27 cellular contexts compared by ENCODE assay signal in genomic region chr12:93148412-93148811, GRCh38.
"Had no signal": no experiment of that assay in that cellular context is flagged by ENCODE, and none has a peak within 500 bp of the region (broad histone marks: within the 10 kb centered on the region; RNA-seq: fewer than 3 reads in every experiment).

No MANE protein-coding gene starts in this region.

- H3K4me1 Mint-ChIP-seq: activated CD8-positive, alpha-beta memory T cell treated with anti-CD3 and anti-CD28 coated beads, Interleukin-2, amount 10 ng/mL, durations not matched to agents 7 days and 5 days; naive thymus-derived CD8-positive, alpha-beta T cell had no signal

- DNase-seq: activated CD4-positive, alpha-beta T cell treated with anti-CD3 and anti-CD28 coated beads for 1 hour; activated CD8-positive, alpha-beta memory T cell treated with anti-CD3 and anti-CD28 coated beads, Interleukin-2, amount 10 ng/mL, durations not matched to agents 7 days and 5 days; activated CD8-positive, alpha-beta T cell treated with anti-CD3 and anti-CD28 coated beads, Interleukin-2, amount 10 ng/mL, durations not matched to agents 7 days and 5 days; activated naive CD4-positive, alpha-beta T cell; activated T-cell treated with anti-CD3 and anti-CD28 coated beads, Interleukin-2, amount 50 U/mL, for 48 hours; aorta; body of pancreas; dermis blood vessel endothelial cell; effector CD4-positive, alpha-beta T cell; kidney; left colon; midbrain; naive thymus-derived CD8-positive, alpha-beta T cell; occipital lobe; stimulated activated CD4-positive, alpha-beta T cell treated with anti-CD3 and anti-CD28 coated beads, Interleukin-2, amount 100 ng/mL, for 48 hours; stimulated activated naive CD8-positive, alpha-beta T cell treated with anti-CD3 and anti-CD28 coated beads, Interleukin-15, Interleukin-2, amounts not matched to agents 100 U/mL and 50 U/mL, for 24 hours; T1000; testis; transverse colon; uterus had no signal

- H3K4me3 ChIP-seq: body of pancreas, esophagus muscularis mucosa, right atrium auricular region, testis, transverse colon, uterus had no signal

- H3K9me3 Mint-ChIP-seq: activated naive CD4-positive, alpha-beta T cell treated with anti-CD3 and anti-CD28 coated beads, Interleukin-2, amount 50 U/mL, for 72 hours; T-helper 1 cell treated with Interleukin-12 subunit alpha and Interleukin-12 subunit beta and Interleukin-4 antibody, amounts not matched to agents 30 μg/mL and 1 μg/mL, for 36 hours had no signal

- H3K27ac Mint-ChIP-seq: activated CD8-positive, alpha-beta memory T cell treated with anti-CD3 and anti-CD28 coated beads, Interleukin-2, amount 10 ng/mL, durations not matched to agents 7 days and 5 days; activated CD8-positive, alpha-beta T cell treated with anti-CD3 and anti-CD28 coated beads, Interleukin-2, amount 10 ng/mL, durations not matched to agents 7 days and 5 days; activated naive CD4-positive, alpha-beta T cell treated with anti-CD3 and anti-CD28 coated beads, Interleukin-2, amount 50 U/mL, for 72 hours; naive thymus-derived CD8-positive, alpha-beta T cell; T-helper 1 cell treated with Interleukin-12 subunit alpha and Interleukin-12 subunit beta and Interleukin-4 antibody, amounts not matched to agents 30 μg/mL and 1 μg/mL, for 36 hours had no signal

- H3K9me3 ChIP-seq: body of pancreas, esophagus muscularis mucosa, right atrium auricular region, testis, transverse colon, uterus had no signal

- H2AFZ ChIP-seq: parathyroid adenoma had no signal

- H3K4me3 Mint-ChIP-seq: activated CD8-positive, alpha-beta memory T cell treated with anti-CD3 and anti-CD28 coated beads, Interleukin-2, amount 10 ng/mL, durations not matched to agents 7 days and 5 days; activated CD8-positive, alpha-beta T cell treated with anti-CD3 and anti-CD28 coated beads, Interleukin-2, amount 10 ng/mL, durations not matched to agents 7 days and 5 days; naive thymus-derived CD8-positive, alpha-beta T cell; neural crest cell; T-helper 1 cell treated with Interleukin-12 subunit alpha and Interleukin-12 subunit beta and Interleukin-4 antibody, amounts not matched to agents 30 μg/mL and 1 μg/mL, for 36 hours had no signal

- H3K36me3 ChIP-seq: esophagus muscularis mucosa, right atrium auricular region, transverse colon, uterus had no signal

- H3K79me2 ChIP-seq: parathyroid adenoma had no signal

- H3K27ac ChIP-seq: esophagus muscularis mucosa, foreskin keratinocyte, parathyroid adenoma, right atrium auricular region, testis, transverse colon, uterus had no signal

- H3K36me3 Mint-ChIP-seq: activated CD8-positive, alpha-beta memory T cell treated with anti-CD3 and anti-CD28 coated beads, Interleukin-2, amount 10 ng/mL, durations not matched to agents 7 days and 5 days; activated naive CD4-positive, alpha-beta T cell treated with anti-CD3 and anti-CD28 coated beads, Interleukin-2, amount 50 U/mL, for 72 hours; naive thymus-derived CD8-positive, alpha-beta T cell had no signal

- ATAC-seq: activated CD8-positive, alpha-beta memory T cell treated with anti-CD3 and anti-CD28 coated beads, Interleukin-2, amount 10 ng/mL, durations not matched to agents 7 days and 5 days; activated CD8-positive, alpha-beta T cell treated with anti-CD3 and anti-CD28 coated beads, Interleukin-2, amount 10 ng/mL, durations not matched to agents 7 days and 5 days; activated naive CD4-positive, alpha-beta T cell treated with anti-CD3 and anti-CD28 coated beads, Interleukin-2, amount 50 U/mL, for 72 hours; body of pancreas; left colon; naive thymus-derived CD8-positive, alpha-beta T cell; stimulated activated naive CD8-positive, alpha-beta T cell treated with anti-CD3 and anti-CD28 coated beads, Interleukin-15, Interleukin-2, amounts not matched to agents 100 U/mL and 50 U/mL, for 24 hours had no signal

- H3K4me1 ChIP-seq: parathyroid adenoma, right atrium auricular region, testis, uterus had no signal

- H3K27me3 ChIP-seq: body of pancreas, esophagus muscularis mucosa, foreskin keratinocyte, right atrium auricular region, testis, transverse colon, uterus had no signal
